ENCODE assay signal across 19 cellular contexts in the genomic region with DNA sequence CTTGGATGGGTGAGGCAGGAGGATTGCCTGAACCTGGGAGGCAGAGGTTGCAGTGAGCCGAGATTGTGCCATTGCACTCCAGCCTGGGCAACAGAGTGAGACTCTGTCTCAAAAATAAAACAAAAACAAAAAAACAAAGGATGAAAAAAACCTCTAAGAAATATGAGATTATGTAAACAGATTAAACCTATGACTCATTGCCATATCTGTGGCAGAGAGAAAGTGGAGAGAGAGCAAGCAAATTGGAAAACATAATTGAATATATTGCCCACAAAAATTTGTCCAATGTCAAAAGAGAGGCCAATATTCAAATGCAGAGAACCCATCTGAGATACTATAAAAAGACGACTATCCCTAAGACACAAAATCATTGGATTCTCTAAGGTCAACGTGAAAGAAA.
"Had no signal": no experiment of that assay in that cellular context is flagged by ENCODE, and none has a peak within 500 bp of the region (broad histone marks: within the 10 kb centered on the region; RNA-seq: fewer than 3 reads in every experiment).

No MANE protein-coding gene starts in this region.

- H3K4me1 ChIP-seq: left lung, uterus had no signal

- DNase-seq: activated CD4-positive, alpha-beta memory T cell treated with anti-CD3 and anti-CD28 coated beads for 36 hours; activated CD4-positive, alpha-beta T cell treated with anti-CD3 and anti-CD28 coated beads for 48 hours; activated effector memory CD4-positive, alpha-beta T cell treated with Interleukin-2 at 50 U/mL for 16 hours; activated naive CD4-positive, alpha-beta T cell treated with anti-CD3 and anti-CD28 coated beads for 36 hours; activated naive CD8-positive, alpha-beta T cell treated with anti-CD3 and anti-CD28 coated beads, Interleukin-2, amount 10 ng/mL, durations not matched to agents 7 days and 5 days; activated T-cell treated with anti-CD3 and anti-CD28 coated beads, Interleukin-2, amount 50 U/mL, for 72 hours; immature natural killer cell; kidney glomerular epithelial cell; left lung; naive thymus-derived CD8-positive, alpha-beta T cell; posterior cingulate gyrus; stimulated activated CD4-positive, alpha-beta T cell treated with anti-CD3 and anti-CD28 coated beads, Interleukin-15, amount 100 ng/mL, for 24 hours; trophoblast cell; uterus had no signal

- H3K4me2 ChIP-seq: neural progenitor cell, smooth muscle cell had no signal

- H3K9me3 ChIP-seq: uterus had no signal

- ATAC-seq: activated T-cell treated with anti-CD3 and anti-CD28 coated beads, Interleukin-2, amount 50 U/mL, for 72 hours; left lung; naive thymus-derived CD8-positive, alpha-beta T cell; sciatic nerve; stimulated activated memory B cell treated with anti-CD40 and anti-IgM and Interleukin-4, amounts not matched to agents 10 μg/mL and 1 μg/mL and 100 μg/mL, for 72 hours had no signal

- H2AFZ ChIP-seq: neural progenitor cell had no signal

- H3K9ac ChIP-seq: neural progenitor cell had no signal

- H3K27ac ChIP-seq: epithelial cell of prostate, left lung, neural progenitor cell, uterus had no signal

- H3K27me3 ChIP-seq: left lung, neural progenitor cell, uterus had no signal

- H3K4me3 ChIP-seq: left lung, neural progenitor cell, smooth muscle cell, uterus had no signal

- H3K36me3 ChIP-seq: left lung, neural progenitor cell, uterus had no signal
